In the genomic region with DNA sequence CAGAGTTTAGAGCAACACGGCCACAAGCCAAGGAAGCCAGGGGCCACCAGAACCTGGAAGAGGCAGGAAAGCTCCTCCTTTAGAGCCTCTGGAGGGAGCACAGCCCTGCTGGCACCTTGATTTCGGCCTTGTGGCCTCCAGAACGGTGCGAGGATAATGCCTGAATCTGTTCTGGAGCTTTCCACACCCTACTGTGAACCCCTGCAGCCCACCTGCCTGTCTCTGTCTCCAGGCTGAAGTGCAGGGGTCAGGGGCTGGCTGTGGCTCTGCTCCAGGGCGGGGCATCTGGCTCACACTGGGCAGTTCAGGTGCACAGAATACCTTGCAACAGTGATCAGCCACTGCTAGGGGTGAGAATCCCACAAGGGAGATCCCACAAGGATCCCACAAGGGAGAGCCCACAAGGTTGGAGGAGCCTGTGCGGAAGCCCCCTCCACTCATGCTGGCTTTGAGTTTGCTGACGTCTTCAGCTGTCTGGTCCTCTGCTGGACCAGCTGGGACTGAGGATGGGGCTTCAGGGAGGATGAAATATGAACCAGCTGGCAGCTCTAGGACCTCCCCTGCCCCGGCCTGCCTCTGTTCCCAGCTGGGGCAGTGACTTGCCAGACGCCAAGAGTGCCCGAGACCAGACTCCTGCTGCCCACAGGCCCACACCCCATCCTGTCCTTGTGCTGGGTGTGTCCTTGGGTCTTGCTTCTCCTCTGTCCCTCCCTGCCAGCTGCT, we compare ENCODE assay signal across 17 cellular contexts. TPM values are rescaled to one million over a fixed set of nuclear protein-coding genes. Genes with fewer than 3 reads are reported as not detected.
A peak's percentile ranks its signal among the peaks of the same experiment; 100 is the strongest.
DNase-seq lines count a peak whose midpoint lies in the region; ATAC-seq, FAIRE-seq and TF ChIP-seq lines count a peak whose summit lies in the region.
"Had no signal": no experiment of that assay in that cellular context is flagged by ENCODE, and none has a peak within 500 bp of the region (broad histone marks: within the 10 kb centered on the region; RNA-seq: fewer than 3 reads in every experiment).

No MANE protein-coding gene starts in this region.

- no peaks in the 10 kb centered on the region for H3K4me1 ChIP-seq in stomach
- H3K4me1 ChIP-seq: Caco-2 had no signal

- no peak for TF ChIP-seq EP300 in stomach (IDR thresholded peaks at IDR 0.05)

- no peak for TF ChIP-seq POLR2A in stomach (IDR thresholded peaks at IDR 0.05)

- 81 to 87% (median 87%) methylated on average over 9 to 10 of the region's 10 CpGs for WGBS in stomach, 5 donors

- no peak overlapping the region for H3K27ac ChIP-seq in stomach

- no peak overlapping the region for H3K4me3 ChIP-seq in stomach

- intact Hi-C loops in natural killer cell (cut with micrococcal nuclease) (no loop called here), stomach (cut with DNase I; ENCODE audit: low total_unique reads) (no loop called here)

- TF ChIP-seq CTCF in natural killer cell (IDR thresholded peaks at IDR 0.05) (no peak), stomach (IDR thresholded peaks at IDR 0.05) (no peak)

- no peak overlapping the region for H3K27ac Mint-ChIP-seq in natural killer cell treated with Interleukin-12 subunit alpha and Interleukin-12 subunit beta and Interleukin-15 and Interleukin-18, amount 100 ng/mL, for 72 hours
- no peak overlapping the region for H3K27ac Mint-ChIP-seq in natural killer cell
- H3K27ac Mint-ChIP-seq: IgD-negative memory B cell had no signal

- H3K27me3 ChIP-seq in stomach = peaks cover 0 to 57% (median 4%) of the 10 kb centered on the region in 3 donors

- peaks cover 14 to 21% of the 10 kb centered on the region in 2 donors for H3K4me1 Mint-ChIP-seq in natural killer cell treated with Interleukin-12 subunit alpha and Interleukin-12 subunit beta and Interleukin-15 and Interleukin-18, amount 100 ng/mL, for 72 hours (ENCODE audit: low read depth in 2 of 2)
- H3K4me1 Mint-ChIP-seq in natural killer cell = peaks cover 20 to 21% of the 10 kb centered on the region in 2 donors
- H3K4me1 Mint-ChIP-seq: IgD-negative memory B cell had no signal

- H3K9me3 Mint-ChIP-seq in natural killer cell treated with Interleukin-12 subunit alpha and Interleukin-12 subunit beta and Interleukin-15 and Interleukin-18, amount 100 ng/mL, for 72 hours = no peaks in the 10 kb centered on the region
- H3K9me3 Mint-ChIP-seq in natural killer cell = no peaks in the 10 kb centered on the region
- H3K9me3 Mint-ChIP-seq: IgD-negative memory B cell had no signal

- no peaks in the 10 kb centered on the region for H3K36me3 ChIP-seq in stomach

- ATAC-seq in natural killer cell treated with Interleukin-12 subunit alpha and Interleukin-12 subunit beta and Interleukin-15 and Interleukin-18, amount 100 ng/mL, for 72 hours = no peak
- ATAC-seq in natural killer cell = no peak
- ATAC-seq in HG03139 (IDR thresholded peaks at IDR 0.05; ENCODE audit: unreplicated experiment) = no peak
- ATAC-seq: HCT116 had no signal

- peaks cover 22 to 27% of the 10 kb centered on the region in 2 donors for H3K27me3 Mint-ChIP-seq in natural killer cell treated with Interleukin-12 subunit alpha and Interleukin-12 subunit beta and Interleukin-15 and Interleukin-18, amount 100 ng/mL, for 72 hours
- peaks cover 22 to 23% of the 10 kb centered on the region in 2 donors for H3K27me3 Mint-ChIP-seq in natural killer cell (ENCODE audit: low read depth in 2 of 2)

- H3K4me3 Mint-ChIP-seq in natural killer cell treated with Interleukin-12 subunit alpha and Interleukin-12 subunit beta and Interleukin-15 and Interleukin-18, amount 100 ng/mL, for 72 hours = no peak overlapping the region
- no peak overlapping the region for H3K4me3 Mint-ChIP-seq in natural killer cell
- H3K4me3 Mint-ChIP-seq: IgD-negative memory B cell had no signal

- peak; percentile 54 for DNase-seq in natural killer cell treated with Interleukin-12 subunit alpha and Interleukin-12 subunit beta and Interleukin-15 and Interleukin-18, amount 100 ng/mL, for 72 hours (ENCODE audit: low spot score)
- no peak for DNase-seq in natural killer cell
- DNase-seq in myocyte (ENCODE audit: low read depth) = peak; percentile 86
- peak; percentile 20 for DNase-seq in stomach
- DNase-seq in iPS-NIHi7 (ENCODE audit: extremely low spot score) = no peak
- no peak for DNase-seq in urothelium cell line (ENCODE audit: low spot score)
- DNase-seq: Caco-2, NCI-H1930, NCI-H2171, NCI-H446 treated with DMSO at 0.1 percent for 48 hours, NCI-H774 had no signal

- no peaks in the 10 kb centered on the region for H3K36me3 Mint-ChIP-seq in natural killer cell treated with Interleukin-12 subunit alpha and Interleukin-12 subunit beta and Interleukin-15 and Interleukin-18, amount 100 ng/mL, for 72 hours
- H3K36me3 Mint-ChIP-seq in natural killer cell = no peaks in the 10 kb centered on the region
- H3K36me3 Mint-ChIP-seq: IgD-negative memory B cell had no signal

- no peaks in the 10 kb centered on the region for H3K9me3 ChIP-seq in stomach
- H3K9me3 ChIP-seq: Caco-2 had no signal

- FAIRE-seq in urothelium cell line (lab: Jason Lieb, UNC) = no peak

RNA-seq across cellular contexts. Expression of a gene that starts 56.4 kb away (rescaled TPM):
- total RNA-seq in natural killer cell treated with Interleukin-12 subunit alpha and Interleukin-12 subunit beta and Interleukin-15 and Interleukin-18, amount 100 ng/mL, for 72 hours = not detected
- total RNA-seq in natural killer cell (not detected), myocyte (not detected in 2 replicates), stomach (not detected)
- polyA plus RNA-seq in myocyte (2012) = not detected
- polyA plus RNA-seq in stomach = not detected
- total RNA-seq: A673, Caco-2, HT-29, LHCN-M2 had no signal
- polyA plus RNA-seq: IgD-negative memory B cell had no signal

Comparison
In these comparisons a context has a peak if more than half of its experiments do, and no peak if none do; other contexts are left out.
1. DNase-seq: peak in natural killer cell treated with Interleukin-12 subunit alpha and Interleukin-12 subunit beta and Interleukin-15 and Interleukin-18, amount 100 ng/mL, for 72 hours (single experiment), myocyte (single experiment) and stomach (single experiment); none in natural killer cell (single experiment), iPS-NIHi7 (single experiment) and urothelium cell line (single experiment).